Comparison of ENCODE assay signal across 15 cellular contexts in the genomic region with DNA sequence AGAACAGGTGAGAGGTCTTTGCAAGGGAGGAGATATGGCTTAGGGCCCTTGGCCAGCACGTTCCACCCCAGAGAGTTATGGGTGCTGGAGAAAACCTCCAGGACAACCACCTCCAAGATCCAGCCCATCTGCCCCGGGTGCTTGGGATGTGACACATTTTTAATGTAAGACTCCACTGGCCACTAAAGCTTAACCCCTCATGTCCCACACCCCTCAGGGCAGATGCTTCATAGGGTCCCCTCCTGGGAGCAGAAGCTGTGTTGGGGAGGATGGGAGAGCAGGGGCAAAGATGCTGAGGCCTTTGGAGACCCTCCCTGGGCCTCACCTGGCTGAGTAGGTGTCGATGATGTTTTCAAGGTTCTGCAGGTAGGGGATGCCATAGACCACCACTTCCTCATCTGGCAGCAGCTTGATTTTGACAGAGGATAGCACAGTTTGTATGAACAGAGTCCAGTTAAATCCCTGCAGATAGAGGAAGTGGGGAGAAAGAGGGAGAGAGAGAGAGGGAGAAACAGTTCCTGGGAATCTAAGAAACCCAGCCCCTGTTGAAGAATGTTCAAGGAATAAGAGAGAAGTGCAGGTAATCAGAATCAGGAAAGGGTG. TPM values are rescaled to one million over a fixed set of nuclear protein-coding genes. Genes with fewer than 3 reads are reported as not detected.
"Had no signal": no experiment of that assay in that cellular context is flagged by ENCODE, and none has a peak within 500 bp of the region (broad histone marks: within the 10 kb centered on the region; RNA-seq: fewer than 3 reads in every experiment).

No MANE protein-coding gene starts in this region.

- DNase-seq: activated CD4-positive, alpha-beta T cell treated with anti-CD3 and anti-CD28 coated beads, Interleukin-2, amount 50 U/mL, for 1 hour; activated T-cell treated with anti-CD3 and anti-CD28 coated beads for 4 hours; amniotic stem cell; effector memory CD8-positive, alpha-beta T cell; hypothalamus; small intestine; T-helper 1 cell; tibial artery had no signal

- H3K27ac ChIP-seq: tibial artery had no signal

- H3K36me3 Mint-ChIP-seq: activated naive CD4-positive, alpha-beta T cell treated with anti-CD3 and anti-CD28 coated beads, Interleukin-2, amount 10 ng/mL, durations not matched to agents 7 days and 5 days; brain; stimulated activated effector memory CD8-positive, alpha-beta T cell treated with anti-CD3 and anti-CD28 coated beads, Interleukin-12 subunit alpha, Interleukin-12 subunit beta, amount 100 ng/mL, for 72 hours had no signal

- H3K4me1 Mint-ChIP-seq: activated naive CD4-positive, alpha-beta T cell treated with anti-CD3 and anti-CD28 coated beads, Interleukin-2, amount 10 ng/mL, durations not matched to agents 7 days and 5 days had no signal

- FAIRE-seq: small intestine had no signal

- ATAC-seq: effector memory CD8-positive, alpha-beta T cell; naive thymus-derived CD4-positive, alpha-beta T cell; stimulated activated effector memory CD8-positive, alpha-beta T cell treated with anti-CD3 and anti-CD28 coated beads, Interleukin-12 subunit alpha, Interleukin-12 subunit beta, amount 100 ng/mL, for 72 hours had no signal

- H3K4me3 Mint-ChIP-seq: activated naive CD4-positive, alpha-beta T cell treated with anti-CD3 and anti-CD28 coated beads, Interleukin-2, amount 10 ng/mL, durations not matched to agents 7 days and 5 days; brain; dendritic cell treated with granulocyte-macrophage colony-stimulating factor and Interleukin-4, amounts not matched to agents 40 ng/mL and 50 ng/mL, for 4 days; effector memory CD8-positive, alpha-beta T cell; stimulated activated effector memory CD8-positive, alpha-beta T cell treated with anti-CD3 and anti-CD28 coated beads, Interleukin-12 subunit alpha, Interleukin-12 subunit beta, amount 100 ng/mL, for 72 hours had no signal

- H3K27ac Mint-ChIP-seq: activated T-helper 2 cell treated with anti-CD3 and anti-CD28 coated beads, Interferon-gamma antibody, Interleukin-2, Interleukin-4, amounts not matched to agents 10 μg/mL and 5 μg/mL and 100 μg/mL, durations not matched to agents 14 hours and 24 hours and 36 hours; brain; dendritic cell treated with granulocyte-macrophage colony-stimulating factor and Interleukin-4, amounts not matched to agents 40 ng/mL and 50 ng/mL, for 4 days; effector memory CD8-positive, alpha-beta T cell had no signal

- H3K36me3 ChIP-seq: tibial artery had no signal

- H3K4me3 ChIP-seq: tibial artery had no signal

- H3K9me3 Mint-ChIP-seq: activated naive CD4-positive, alpha-beta T cell treated with anti-CD3 and anti-CD28 coated beads, Interleukin-2, amount 10 ng/mL, durations not matched to agents 7 days and 5 days; activated T-helper 2 cell treated with anti-CD3 and anti-CD28 coated beads, Interferon-gamma antibody, Interleukin-2, Interleukin-4, amounts not matched to agents 10 μg/mL and 5 μg/mL and 100 μg/mL, durations not matched to agents 14 hours and 24 hours and 36 hours; dendritic cell treated with granulocyte-macrophage colony-stimulating factor and Interleukin-4, amounts not matched to agents 40 ng/mL and 50 ng/mL, for 4 days; effector memory CD8-positive, alpha-beta T cell; stimulated activated effector memory CD8-positive, alpha-beta T cell treated with anti-CD3 and anti-CD28 coated beads, Interleukin-12 subunit alpha, Interleukin-12 subunit beta, amount 100 ng/mL, for 72 hours had no signal

RNA-seq across cellular contexts. Expression of gene MMEL1, which starts 34.4 kb away (rescaled TPM):
- total RNA-seq: epithelial cell of proximal tubule had no signal
